Comparison of ENCODE assay signal across 9 cellular contexts in the genomic region with DNA sequence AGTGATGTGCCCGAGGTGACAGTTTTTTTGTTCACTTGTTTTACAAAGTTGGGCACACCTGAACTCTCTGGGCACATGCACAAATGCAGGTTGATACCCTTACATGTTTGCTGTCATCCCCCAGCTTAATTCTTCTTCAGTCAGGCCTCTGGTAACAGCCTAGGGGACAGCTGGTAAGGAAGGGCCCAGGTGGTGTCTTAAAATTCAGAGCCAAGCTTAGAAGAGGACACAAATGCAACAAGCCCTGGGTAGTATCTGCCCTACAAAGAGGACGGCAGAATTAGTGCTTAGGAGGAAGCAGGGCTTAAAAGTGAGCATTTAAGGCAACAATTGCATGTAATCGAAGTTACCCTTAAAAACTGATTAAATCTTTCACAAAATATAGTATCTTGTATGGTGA.
"Had no signal": no experiment of that assay in that cellular context is flagged by ENCODE, and none has a peak within 500 bp of the region (broad histone marks: within the 10 kb centered on the region; RNA-seq: fewer than 3 reads in every experiment).

No MANE protein-coding gene starts in this region.

- DNase-seq: GM23248, GOT3, H9, HCEC 1CT, IMR-90, KG1 had no signal

- H3K9ac ChIP-seq: GM23248 had no signal

- ATAC-seq: K562 had no signal

- H2AFZ ChIP-seq: GM23248 had no signal

- H3K4me3 ChIP-seq: GM23248, K562 had no signal

- FAIRE-seq: H54, HTR-8/SVneo, K562 had no signal

- H3K27ac ChIP-seq: GM23248 had no signal
